In the genomic region with DNA sequence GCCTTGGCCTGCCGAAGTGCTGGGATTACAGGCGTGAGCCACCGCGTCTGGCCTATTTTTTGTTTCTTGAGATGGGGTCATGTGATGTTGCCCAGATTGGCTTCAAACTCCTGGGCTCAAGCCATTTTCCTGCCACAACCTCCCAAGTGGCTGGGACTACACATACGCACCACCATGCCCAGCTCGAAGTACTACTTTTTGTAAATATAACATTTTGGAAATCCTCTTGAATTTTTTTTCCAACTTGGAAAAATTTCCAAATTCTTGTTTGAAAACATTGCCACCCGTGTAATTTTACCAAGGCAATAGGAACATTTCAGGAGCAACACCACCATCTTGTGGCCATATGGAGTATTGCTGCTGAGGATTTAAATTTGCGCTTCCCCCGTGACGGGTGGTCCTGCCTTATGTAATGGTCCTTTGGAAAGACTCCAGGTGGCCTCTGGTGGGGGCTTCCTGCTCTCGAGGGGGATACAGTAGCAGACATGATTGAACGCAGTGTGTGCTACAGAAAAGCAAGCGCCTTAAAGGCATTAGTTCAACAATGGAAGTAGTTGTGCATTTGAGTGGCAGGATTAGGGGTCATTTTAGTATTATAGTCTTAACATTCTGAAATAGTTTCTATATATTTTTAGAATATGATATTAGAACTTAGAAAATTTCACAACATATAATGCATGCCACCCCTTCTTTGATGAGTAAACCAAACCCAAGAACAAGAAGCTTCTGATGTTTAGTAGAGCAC, we compare ENCODE assay signal across 8 cellular contexts. TPM values are rescaled to one million over a fixed set of nuclear protein-coding genes. Genes with fewer than 3 reads are reported as not detected.
A peak's percentile ranks its signal among the peaks of the same experiment; 100 is the strongest.
DNase-seq lines count a peak whose midpoint lies in the region; ATAC-seq and TF ChIP-seq lines count a peak whose summit lies in the region.

No MANE protein-coding gene starts in this region.

- H4K20me1 ChIP-seq in HCT116 (ENCODE audit: insufficient read depth) (no peaks in the 10 kb centered on the region), fibroblast of lung (ENCODE audit: control insufficient read depth, extremely low read depth, insufficient read depth, low read length) (no peaks in the 10 kb centered on the region), neural progenitor cell (ENCODE audit: low read depth) (no peaks in the 10 kb centered on the region)

- peaks cover 11% of the 10 kb centered on the region for H3K36me3 Mint-ChIP-seq in neural progenitor cell
- H3K36me3 Mint-ChIP-seq in type B pancreatic cell: peaks cover 21% of the 10 kb centered on the region

- H3K4me3 Mint-ChIP-seq in neural progenitor cell (no peak overlapping the region), type B pancreatic cell (no peak overlapping the region)

- peak; percentile 87 for TF ChIP-seq RAD21 in HCT116 (IDR thresholded peaks at IDR 0.05; ENCODE audit: low read depth)

- H3K4me2 ChIP-seq in HCT116 (ENCODE audit: low read length) (peak overlapping the region; percentile 12; the same call in 1 of the 2 replicates), fibroblast of lung (ENCODE audit: extremely low read depth, insufficient read depth, low read length) (no peak overlapping the region), neural progenitor cell (no peak overlapping the region)

- CTCF ChIA-PET in HCT116 (lab: Charles Lee): interaction anchor here (0.7 to 1.7 kb wide), 5 partner anchors 16 to 139 kb away, joined by 3 to 5 read pairs (median 4); partner anchors contain the start of gene FLYWCH2
- CTCF ChIA-PET in Panc1 (lab: Charles Lee): interaction anchor here (0.7 kb wide), 2 partner anchors 9 to 200 kb away, joined by 3 to 5 read pairs; no protein-coding TSS in a partner anchor

- no peaks in the 10 kb centered on the region for H3K27me3 ChIP-seq in HCT116 (ENCODE audit: insufficient read depth, low read length)
- no peaks in the 10 kb centered on the region for H3K27me3 ChIP-seq in Panc1 (ENCODE audit: control insufficient read depth, insufficient read depth, low read length)
- H3K27me3 ChIP-seq in fibroblast of lung (ENCODE audit: control insufficient read depth, insufficient read depth, low read length): no peaks in the 10 kb centered on the region
- no peaks in the 10 kb centered on the region for H3K27me3 ChIP-seq in neural progenitor cell

- intact Hi-C loops in HCT116 (cut with micrococcal nuclease) (loop anchor here (1.0 kb wide), 1 partner anchor 45 kb away; no protein-coding TSS in a partner anchor), Panc1 (cut with micrococcal nuclease; ENCODE audit: unreplicated experiment) (no loop called here)

- DNase-seq in C1 segment of cervical spinal cord (lab: John Stamatoyannopoulos, UW): peak in 9 of 14 donors; percentile 12 to 62 (median 33)
- DNase-seq in HCT116 (ENCODE audit: low read depth, low spot score): peak; percentile 57
- no peak for DNase-seq in Panc1 (ENCODE audit: low read depth, low spot score)
- DNase-seq in activated T-helper 1 cell treated with Interleukin-2 at 50 U/mL for 16 hours (ENCODE audit: low read depth): peak; percentile 35
- peak; percentile 54 to 80 for DNase-seq in fibroblast of lung (ENCODE audit: low read depth in 2 of 2)
- DNase-seq in neural progenitor cell (ENCODE audit: low spot score): peak; percentile 76
- no peak for DNase-seq in type B pancreatic cell (ENCODE audit: extremely low spot score, unreplicated experiment)

- H3K4me1 Mint-ChIP-seq in neural progenitor cell (peaks cover 3% of the 10 kb centered on the region), type B pancreatic cell (ENCODE audit: unreplicated experiment) (peaks cover 8% of the 10 kb centered on the region)

- no peaks in the 10 kb centered on the region for H3K9me3 Mint-ChIP-seq in neural progenitor cell
- no peaks in the 10 kb centered on the region for H3K9me3 Mint-ChIP-seq in type B pancreatic cell

- RAD21 ChIA-PET in HCT116 (lab: Charles Lee; ENCODE audit: low non-redundant PET in 1 of 2, low total read pairs in 2 of 2, uncharacterized antibody in 2 of 2, unreplicated experiment in 2 of 2): interaction anchor here in 1 of 2 experiments (0.8 kb wide), 1 partner anchor 81 kb away, joined by 3 read pairs; no protein-coding TSS in a partner anchor

- POLR2A ChIA-PET in HCT116 (lab: Charles Lee): interaction anchor here (1.1 kb wide), 1 partner anchor 52 kb away, joined by 3 read pairs; no protein-coding TSS in a partner anchor
- POLR2A ChIA-PET in Panc1 (lab: Charles Lee): no interaction called here

- H3F3A ChIP-seq in neural progenitor cell (ENCODE audit: low read depth): peaks cover 6% of the 10 kb centered on the region

- ATAC-seq in HCT116 (peak; percentile 54), Panc1 (peak; percentile 63), HG02852 (IDR thresholded peaks at IDR 0.05; ENCODE audit: unreplicated experiment) (no peak)

- H3K9ac ChIP-seq in HCT116 (ENCODE audit: low read length): no peak overlapping the region
- H3K9ac ChIP-seq in fibroblast of lung (ENCODE audit: insufficient read depth, low read length): no peak overlapping the region
- H3K9ac ChIP-seq in neural progenitor cell: no peak overlapping the region

- no peak overlapping the region for H3K4me3 ChIP-seq in HCT116 (replicated peaks in 1 of 2; ENCODE audit: low read depth in 1 of 2, low read length in 2 of 2)
- no peak overlapping the region for H3K4me3 ChIP-seq in Panc1 (ENCODE audit: low read depth in 2 of 2, low read length in 2 of 2)
- H3K4me3 ChIP-seq in fibroblast of lung (replicated peaks in 1 of 4; ENCODE audit: control extremely low read depth in 1 of 4, insufficient read depth in 1 of 4, low read depth in 3 of 4, low read length in 4 of 4): no peak overlapping the region
- no peak overlapping the region for H3K4me3 ChIP-seq in neural progenitor cell

- H3K79me2 ChIP-seq in HCT116 (ENCODE audit: insufficient read depth, low read length) (peaks cover 17% of the 10 kb centered on the region), fibroblast of lung (ENCODE audit: control insufficient read depth, insufficient read depth, low read length) (no peaks in the 10 kb centered on the region), neural progenitor cell (ENCODE audit: low read depth) (no peaks in the 10 kb centered on the region)

- H3K4me1 ChIP-seq in HCT116 (ENCODE audit: control insufficient read depth in 1 of 2, insufficient read depth in 2 of 2, low read length in 2 of 2) (peaks cover 28 to 38% of the 10 kb centered on the region in 2 experiments), Panc1 (ENCODE audit: control insufficient read depth, insufficient read depth, low read length) (peaks cover 4% of the 10 kb centered on the region; the same call in 1 of the 2 replicates), fibroblast of lung (ENCODE audit: control insufficient read depth, extremely low read depth, insufficient read depth, low read length) (no peaks in the 10 kb centered on the region), neural progenitor cell (no peaks in the 10 kb centered on the region)

- TF ChIP-seq CTCF in HCT116 (IDR thresholded peaks at IDR 0.05 in 2 of 3, conservative IDR thresholded peaks at IDR 0.05 in 1 of 3; ENCODE audit: borderline replicate concordance in 1 of 3, insufficient read depth in 1 of 3, low read depth in 2 of 3, low read length in 2 of 3): peak; percentile 75 to 94 (median 79)
- peak; percentile 91 for TF ChIP-seq CTCF in Panc1 (IDR thresholded peaks at IDR 0.05)
- TF ChIP-seq CTCF in fibroblast of lung (conservative IDR thresholded peaks at IDR 0.05 in 1 of 2, IDR thresholded peaks at IDR 0.05 in 1 of 2; ENCODE audit: low read depth in 1 of 2, low read length in 2 of 2): peak; percentile 85 to 89
- TF ChIP-seq CTCF in neural progenitor cell (IDR thresholded peaks at IDR 0.05): peak; percentile 97
- peak; percentile 98 for TF ChIP-seq CTCF in type B pancreatic cell (conservative IDR thresholded peaks at IDR 0.05)

- in situ Hi-C loops in Panc1 (cut with HindIII; ENCODE audit: low pct_unique_long_range_greater_than_20kb, low sequenced_read_pairs): no loop called here

- H2AFZ ChIP-seq in HCT116 (ENCODE audit: low read depth, low read length, poor library complexity, severe bottlenecking): no peak overlapping the region
- H2AFZ ChIP-seq in fibroblast of lung (ENCODE audit: low read length): no peak overlapping the region
- H2AFZ ChIP-seq in neural progenitor cell (replicated peaks): no peak overlapping the region

- H3K9me3 ChIP-seq in HCT116 (ENCODE audit: control insufficient read depth in 1 of 2, insufficient read depth in 1 of 2, low read depth in 1 of 2, low read length in 2 of 2): no peaks in the 10 kb centered on the region
- no peaks in the 10 kb centered on the region for H3K9me3 ChIP-seq in Panc1 (ENCODE audit: control insufficient read depth, insufficient read depth, low read depth, low read length)
- no peaks in the 10 kb centered on the region for H3K9me3 ChIP-seq in fibroblast of lung (ENCODE audit: control insufficient read depth, insufficient read depth, low read depth, low read length)
- H3K9me3 ChIP-seq in neural progenitor cell (ENCODE audit: low read depth): no peaks in the 10 kb centered on the region

- BruUV-seq in HCT116 (replicated peaks; lab: Mats Ljungman, UMichigan) (no TSS peak), Panc1 (replicated peaks; lab: Mats Ljungman, UMichigan) (no TSS peak)

- H3K36me3 ChIP-seq in HCT116 (ENCODE audit: control insufficient read depth in 1 of 2, insufficient read depth in 2 of 2, low read length in 2 of 2) (peaks cover 2 to 4% of the 10 kb centered on the region in 2 experiments; a peak in 2 of 4 replicates), Panc1 (ENCODE audit: control insufficient read depth, insufficient read depth, low read length) (peaks cover 4% of the 10 kb centered on the region; the same call in 1 of the 2 replicates), fibroblast of lung (ENCODE audit: control insufficient read depth, insufficient read depth, low read length) (peaks cover 3% of the 10 kb centered on the region), neural progenitor cell (no peaks in the 10 kb centered on the region)

- H3K27me3 Mint-ChIP-seq in neural progenitor cell (ENCODE audit: insufficient read depth, low read depth) (peaks cover 7% of the 10 kb centered on the region), type B pancreatic cell (no peaks in the 10 kb centered on the region)

- TF ChIP-seq POLR2A in HCT116 (IDR thresholded peaks at IDR 0.05; ENCODE audit: borderline replicate concordance, extremely low read depth, insufficient read depth, insufficient read length): no peak

- peak overlapping the region; percentile 57 for H3K27ac Mint-ChIP-seq in neural progenitor cell
- peak overlapping the region; percentile 24 for H3K27ac Mint-ChIP-seq in type B pancreatic cell

- no peak overlapping the region for H3K27ac ChIP-seq in HCT116 (ENCODE audit: low read depth, low read length)
- no peak overlapping the region for H3K27ac ChIP-seq in Panc1 (ENCODE audit: low read length)
- no peak overlapping the region for H3K27ac ChIP-seq in fibroblast of lung (ENCODE audit: insufficient read depth, low read length)
- no peak overlapping the region for H3K27ac ChIP-seq in neural progenitor cell

- H3K9me2 ChIP-seq in HCT116 (ENCODE audit: insufficient read depth): no peaks in the 10 kb centered on the region

RNA-seq across cellular contexts. Expression of gene FLYWCH1, which starts 8.0 kb away (rescaled TPM):
- 66.6 TPM for total RNA-seq in HCT116 (2021; ENCODE audit: unreplicated experiment)
- 55.1 and 64.5 TPM in 2 replicates for polyA plus RNA-seq in HCT116 (2012)
- 67.9 TPM for total RNA-seq in Panc1 (2021; ENCODE audit: unreplicated experiment)
- polyA plus RNA-seq in Panc1 (2012; ENCODE audit: insufficient read length): 76.9 TPM
- 44.4 and 58.5 TPM in 2 replicates for total RNA-seq in fibroblast of lung
- polyA plus RNA-seq in fibroblast of lung: 12.0 and 16.4 TPM in 2 replicates
- polyA plus RNA-seq in fibroblast of lung (2012): 18.7 and 24.0 TPM in 2 replicates
- 15.7 and 18.2 TPM in 2 replicates for polyA minus RNA-seq in fibroblast of lung (ENCODE audit: low replicate concordance)
- total RNA-seq in neural progenitor cell (ENCODE audit: low replicate concordance): 5.1 and 16.1 TPM in 2 replicates
- total RNA-seq in type B pancreatic cell (ENCODE audit: low replicate concordance): 17.8 and 28.6 TPM in 2 replicates

RNA-seq across cellular contexts. Expression of gene FLYWCH2, which starts 36.7 kb away (rescaled TPM):
- 33.7 TPM for total RNA-seq in HCT116 (2021; ENCODE audit: unreplicated experiment)
- polyA plus RNA-seq in HCT116 (2012): 43.1 and 43.8 TPM in 2 replicates
- 77.3 TPM for total RNA-seq in Panc1 (2021; ENCODE audit: unreplicated experiment)
- 161 TPM for polyA plus RNA-seq in Panc1 (2012; ENCODE audit: insufficient read length)
- 55.2 and 56.8 TPM in 2 replicates for total RNA-seq in fibroblast of lung
- polyA plus RNA-seq in fibroblast of lung: 18.1 and 21.2 TPM in 2 replicates
- polyA plus RNA-seq in fibroblast of lung (2012): 42.6 and 42.8 TPM in 2 replicates
- 2.7 and 4.8 TPM in 2 replicates for polyA minus RNA-seq in fibroblast of lung (ENCODE audit: low replicate concordance)
- total RNA-seq in neural progenitor cell (ENCODE audit: low replicate concordance): 15.8 and 46.5 TPM in 2 replicates
- total RNA-seq in type B pancreatic cell (ENCODE audit: low replicate concordance): 43.1 and 45.9 TPM in 2 replicates

RNA-seq across cellular contexts. Expression of gene KREMEN2, which starts 44.4 kb away (rescaled TPM):
- total RNA-seq in HCT116 (2021; ENCODE audit: unreplicated experiment) (14.1 TPM), Panc1 (2021; ENCODE audit: unreplicated experiment) (10.8 TPM), fibroblast of lung (not detected in 2 replicates), neural progenitor cell (ENCODE audit: low replicate concordance) (0.51 and 5.6 TPM in 2 replicates), type B pancreatic cell (ENCODE audit: low replicate concordance) (4.5 and 7.7 TPM in 2 replicates)
- 5.7 and 6.9 TPM in 2 replicates for polyA plus RNA-seq in HCT116 (2012)
- polyA plus RNA-seq in Panc1 (2012; ENCODE audit: insufficient read length): 12.1 TPM
- polyA plus RNA-seq in fibroblast of lung: not detected in 2 replicates
- 0.14 TPM in 1 of 2 replicates, not detected in the other for polyA plus RNA-seq in fibroblast of lung (2012)
- polyA minus RNA-seq in fibroblast of lung (ENCODE audit: low replicate concordance): not detected in 2 replicates

RNA-seq across cellular contexts. Expression of gene PAQR4, which starts 49.5 kb away (rescaled TPM):
- total RNA-seq in HCT116 (2021; ENCODE audit: unreplicated experiment): 45.6 TPM
- 24.8 and 27.4 TPM in 2 replicates for polyA plus RNA-seq in HCT116 (2012)
- total RNA-seq in Panc1 (2021; ENCODE audit: unreplicated experiment): 51.8 TPM
- polyA plus RNA-seq in Panc1 (2012; ENCODE audit: insufficient read length): 52.6 TPM
- 1.0 and 1.5 TPM in 2 replicates for total RNA-seq in fibroblast of lung
- 3.0 and 8.7 TPM in 2 replicates for polyA plus RNA-seq in fibroblast of lung
- 3.5 and 11.7 TPM in 2 replicates for polyA plus RNA-seq in fibroblast of lung (2012)
- 4.1 and 31.0 TPM in 2 replicates for polyA minus RNA-seq in fibroblast of lung (ENCODE audit: low replicate concordance)
- 3.3 and 15.4 TPM in 2 replicates for total RNA-seq in neural progenitor cell (ENCODE audit: low replicate concordance)
- total RNA-seq in type B pancreatic cell (ENCODE audit: low replicate concordance): 18.1 and 23.8 TPM in 2 replicates

Comparison
In these comparisons a context has a peak if more than half of its experiments do, and no peak if none do; other contexts are left out.
1. DNase-seq: peak in C1 segment of cervical spinal cord (9 of 14), HCT116 (single experiment), activated T-helper 1 cell treated with Interleukin-2 at 50 U/mL for 16 hours (single experiment), fibroblast of lung (2 of 2) and neural progenitor cell (single experiment); none in Panc1 (single experiment) and type B pancreatic cell (single experiment).
2. Peak in every context shown above with its lines, with median percentiles within 50 percentile points of each other: CTCF ChIP-seq.